7 cellular contexts compared by ENCODE assay signal in the genomic region with DNA sequence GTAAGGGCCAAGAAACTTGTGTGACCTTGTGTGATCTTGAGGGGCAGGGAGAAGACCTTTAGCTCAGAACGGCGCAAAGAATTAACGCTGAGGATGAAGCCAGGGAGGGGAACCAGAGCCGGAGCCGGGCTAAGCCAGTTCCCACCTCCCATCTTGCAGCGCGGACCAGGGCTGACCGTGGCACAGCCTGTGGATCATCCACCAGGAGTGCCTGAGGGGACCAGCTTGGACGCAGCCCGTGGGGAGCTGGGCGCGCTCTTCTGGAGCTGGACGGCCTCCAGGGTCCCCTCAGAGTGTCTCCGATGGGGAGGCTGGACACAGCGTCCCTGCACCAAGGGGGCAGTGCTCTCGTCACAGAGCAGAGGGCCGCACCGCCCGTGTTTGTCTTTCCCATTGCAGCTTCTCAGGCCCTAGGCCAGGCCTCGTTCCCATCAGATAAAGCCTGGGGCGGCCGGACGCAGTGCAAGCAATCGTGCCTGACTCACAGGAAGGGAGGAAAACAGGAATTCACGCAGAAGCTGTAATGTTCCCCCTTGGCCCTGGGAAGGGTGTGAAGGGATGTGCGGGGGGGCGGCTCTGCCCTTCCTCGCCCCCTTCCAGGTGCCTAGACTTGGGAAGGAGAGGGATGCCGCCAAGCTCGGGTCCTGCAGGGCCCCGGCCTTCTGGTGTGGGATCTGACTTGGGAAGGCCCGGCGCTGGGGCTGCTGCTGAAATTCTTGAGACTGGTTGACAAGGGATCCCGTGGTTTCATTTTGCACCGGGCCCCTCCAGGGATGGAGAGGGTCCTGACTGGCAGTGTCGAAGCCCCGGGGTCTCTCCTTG.
DNase-seq lines count a peak whose midpoint lies in the region; ATAC-seq, FAIRE-seq and TF ChIP-seq lines count a peak whose summit lies in the region.
"Not testable (repeated sequence)": the region's sequence is repeated elsewhere in the genome, so short reads cannot be mapped to it uniquely, and the experiment has no call there.

No MANE protein-coding gene starts in this region.

- not testable (repeated sequence) for H3K4me3 ChIP-seq in adipocyte (ENCODE audit: low read length); left lung; smooth muscle cell

- not testable (repeated sequence) for H3K9me3 ChIP-seq in adipocyte (ENCODE audit: control insufficient read depth, low read length); left lung; smooth muscle cell (replicated peaks; ENCODE audit: low read depth)

- ATAC-seq in Right ventricle myocardium superior (ENCODE audit: poor library complexity) (peak; percentile 61), left lung (peak; percentile 53), omental fat pad (ENCODE audit: low FRiP score) (peak; percentile 60)

- DNase-seq in HTR-8/SVneo (ENCODE audit: insufficient read length, low spot score); adipocyte (ENCODE audit: low read depth); left lung; omental fat pad (ENCODE audit: low spot score); smooth muscle cell (lab: John Stamatoyannopoulos, UW; ENCODE audit: unreplicated experiment): not testable (repeated sequence)
- DNase-seq in dermis blood vessel endothelial cell (peak; percentile 77), Right ventricle myocardium superior (peak; percentile 64)

- not testable (repeated sequence) for H2AFZ ChIP-seq in smooth muscle cell (ENCODE audit: low read depth)

- peak overlapping the region; percentile 5 to 53 for H3K27ac ChIP-seq in left lung
- H3K27ac ChIP-seq in smooth muscle cell (ENCODE audit: low read depth) = peak overlapping the region; percentile 62

- peak overlapping the region; percentile 56 for H3K9ac ChIP-seq in adipocyte (ENCODE audit: low read length)
- not testable (repeated sequence) for H3K9ac ChIP-seq in smooth muscle cell (ENCODE audit: low read depth)

- peak; percentile 71 for FAIRE-seq in HTR-8/SVneo (lab: Jason Lieb, UNC)

- intact Hi-C loops in Right ventricle myocardium superior (cut with DNase I); left lung (cut with DNase I): not testable (repeated sequence)

- H3K4me1 ChIP-seq in adipocyte (ENCODE audit: control insufficient read depth, insufficient read depth, low read length) = peaks cover 22% of the 10 kb centered on the region
- H3K4me1 ChIP-seq in left lung = peaks cover 0 to 25% of the 10 kb centered on the region in 2 donors
- not testable (repeated sequence) for H3K4me1 ChIP-seq in smooth muscle cell (ENCODE audit: low read depth)

- H3K36me3 ChIP-seq in adipocyte (ENCODE audit: control insufficient read depth, insufficient read depth, low read length, severe bottlenecking); left lung; smooth muscle cell (ENCODE audit: low read depth): not testable (repeated sequence)

- H3F3A ChIP-seq in smooth muscle cell (ENCODE audit: low read depth) = not testable (repeated sequence)

- TF ChIP-seq CTCF in left lung (IDR thresholded peaks at IDR 0.05); omental fat pad (IDR thresholded peaks at IDR 0.05); smooth muscle cell (IDR thresholded peaks at IDR 0.05; ENCODE audit: borderline replicate concordance, insufficient read depth, poor library complexity, severe bottlenecking): not testable (repeated sequence)

- H3K79me2 ChIP-seq in smooth muscle cell (ENCODE audit: low read depth) = not testable (repeated sequence)

- H3K27me3 ChIP-seq in adipocyte (replicated peaks; ENCODE audit: control insufficient read depth, insufficient read depth, low read length); left lung; smooth muscle cell (ENCODE audit: low read depth): not testable (repeated sequence)

- H4K20me1 ChIP-seq in smooth muscle cell (ENCODE audit: low read depth) = not testable (repeated sequence)

- peak overlapping the region; percentile 67 for H3K4me2 ChIP-seq in smooth muscle cell

- 59% methylated on average over 30 of the region's 37 CpGs for WGBS in smooth muscle cell (ENCODE audit: low lambda C conversion rate)
